Comparison of ENCODE assay signal across 9 cellular contexts in genomic region chr4:38190717-38191178, GRCh38.
DNase-seq lines count a peak whose midpoint lies in the region; ATAC-seq and TF ChIP-seq lines count a peak whose summit lies in the region.
"Had no signal": no experiment of that assay in that cellular context is flagged by ENCODE, and none has a peak within 500 bp of the region (broad histone marks: within the 10 kb centered on the region; RNA-seq: fewer than 3 reads in every experiment).

No MANE protein-coding gene starts in this region.

- 16 to 19% (median 18%) methylated on average over 4 of the region's 4 CpGs for WGBS in heart left ventricle, 4 donors

- peak; percentile 64 for DNase-seq in H4 (ENCODE audit: low spot score)
- DNase-seq in astrocyte of the hippocampus (ENCODE audit: low read depth, low spot score), result peak; percentile 87
- DNase-seq in heart left ventricle, result peak in 4 of 5 donors; percentile 65 to 79 (median 70)
- no peak for DNase-seq in MM.1S
- DNase-seq in NCI-H1048 (lab: John Stamatoyannopoulos, UW), result no peak
- DNase-seq in effector memory CD4-positive, alpha-beta T cell, result no peak
- DNase-seq in activated CD4-positive, alpha-beta memory T cell treated with anti-CD3 and anti-CD28 coated beads, Interleukin-2, amount 10 ng/mL, durations not matched to agents 7 days and 5 days, result no peak
- DNase-seq: activated T-cell treated with anti-CD3 and anti-CD28 coated beads, Interleukin-2, amount 50 U/mL, for 48 hours had no signal

- POLR2A ChIA-PET in activated CD4-positive, alpha-beta memory T cell treated with anti-CD3 and anti-CD28 coated beads, Interleukin-2, amount 10 ng/mL, durations not matched to agents 7 days and 5 days (lab: Charles Lee), result no interaction called here

- H3K4me3 Mint-ChIP-seq in activated CD4-positive, alpha-beta memory T cell treated with anti-CD3 and anti-CD28 coated beads, Interleukin-2, amount 10 ng/mL, durations not matched to agents 7 days and 5 days, result no peak overlapping the region

- no peaks in the 10 kb centered on the region for H4K20me1 ChIP-seq in MM.1S (ENCODE audit: insufficient read depth, low read length)

- no peaks in the 10 kb centered on the region for H3K36me3 Mint-ChIP-seq in activated CD4-positive, alpha-beta memory T cell treated with anti-CD3 and anti-CD28 coated beads, Interleukin-2, amount 10 ng/mL, durations not matched to agents 7 days and 5 days (ENCODE audit: low read depth)

- no peaks in the 10 kb centered on the region for H3K79me2 ChIP-seq in MM.1S (ENCODE audit: low read length)

- H3K4me1 Mint-ChIP-seq in activated CD4-positive, alpha-beta memory T cell treated with anti-CD3 and anti-CD28 coated beads, Interleukin-2, amount 10 ng/mL, durations not matched to agents 7 days and 5 days, result no peaks in the 10 kb centered on the region

- intact Hi-C loops in heart left ventricle (cut with DNase I), result loop anchor here in 2 of 10 donors (5.0 to 10.0 kb wide), 2 partner anchors 127 to 304 kb away; no protein-coding TSS in a partner anchor

- H3K4me3 ChIP-seq in heart left ventricle (no peak overlapping the region), skeletal muscle satellite cell (ENCODE audit: low read length) (no peak overlapping the region), MM.1S (ENCODE audit: low read length) (no peak overlapping the region)
- no peak overlapping the region for H3K4me3 ChIP-seq in effector memory CD4-positive, alpha-beta T cell (ENCODE audit: insufficient read depth, low read depth, low read length, poor library complexity, severe bottlenecking)

- no peak overlapping the region for H2AFZ ChIP-seq in MM.1S (ENCODE audit: low read length)

- H3K36me3 ChIP-seq in heart left ventricle (no peaks in the 10 kb centered on the region), skeletal muscle satellite cell (ENCODE audit: insufficient read depth, low read length) (no peaks in the 10 kb centered on the region), MM.1S (replicated peaks; ENCODE audit: insufficient read depth, low read length) (no peaks in the 10 kb centered on the region)
- no peaks in the 10 kb centered on the region for H3K36me3 ChIP-seq in effector memory CD4-positive, alpha-beta T cell (ENCODE audit: control insufficient read depth, insufficient read depth, low read length)

- peak; percentile 94 to 96 (median 96) for ATAC-seq in heart left ventricle

- H3K27ac Mint-ChIP-seq in activated CD4-positive, alpha-beta memory T cell treated with anti-CD3 and anti-CD28 coated beads, Interleukin-2, amount 10 ng/mL, durations not matched to agents 7 days and 5 days, result no peak overlapping the region

- H3K27me3 Mint-ChIP-seq in activated CD4-positive, alpha-beta memory T cell treated with anti-CD3 and anti-CD28 coated beads, Interleukin-2, amount 10 ng/mL, durations not matched to agents 7 days and 5 days, result peaks cover 32% of the 10 kb centered on the region

- no peaks in the 10 kb centered on the region for H3K9me3 Mint-ChIP-seq in activated CD4-positive, alpha-beta memory T cell treated with anti-CD3 and anti-CD28 coated beads, Interleukin-2, amount 10 ng/mL, durations not matched to agents 7 days and 5 days

- no peaks in the 10 kb centered on the region for H3F3A ChIP-seq in MM.1S (ENCODE audit: insufficient read depth, low read length)

- no peaks in the 10 kb centered on the region for H3K9me2 ChIP-seq in MM.1S (replicated peaks; ENCODE audit: insufficient read depth, low read length)

- CTCF ChIA-PET in activated CD4-positive, alpha-beta memory T cell treated with anti-CD3 and anti-CD28 coated beads, Interleukin-2, amount 10 ng/mL, durations not matched to agents 7 days and 5 days (lab: Charles Lee), result no interaction called here

- peak overlapping the region; percentile 48 for H3K4me2 ChIP-seq in skeletal muscle satellite cell (ENCODE audit: low read length)
- no peak overlapping the region for H3K4me2 ChIP-seq in MM.1S (ENCODE audit: low read depth, low read length)

- H3K27ac ChIP-seq in heart left ventricle, result peak overlapping the region; percentile 6 to 95 (median 82)
- H3K27ac ChIP-seq in MM.1S (ENCODE audit: low read length), result no peak overlapping the region
- no peak overlapping the region for H3K27ac ChIP-seq in effector memory CD4-positive, alpha-beta T cell (ENCODE audit: insufficient read depth, low read length, poor library complexity, severe bottlenecking)

- TF ChIP-seq CTCF in heart left ventricle (IDR thresholded peaks at IDR 0.05) (no peak), MM.1S (IDR thresholded peaks at IDR 0.05; ENCODE audit: low read length) (no peak)

- peaks cover 0 to 51% (median 14%) of the 10 kb centered on the region in 12 donors for H3K4me1 ChIP-seq in heart left ventricle
- H3K4me1 ChIP-seq in skeletal muscle satellite cell (ENCODE audit: control insufficient read depth, insufficient read depth, low read length), result peaks cover 28% of the 10 kb centered on the region
- H3K4me1 ChIP-seq in MM.1S (ENCODE audit: low read length), result no peaks in the 10 kb centered on the region
- no peaks in the 10 kb centered on the region for H3K4me1 ChIP-seq in effector memory CD4-positive, alpha-beta T cell (ENCODE audit: control insufficient read depth, insufficient read depth, low read length, poor library complexity, severe bottlenecking)

- no peak for TF ChIP-seq POLR2A in heart left ventricle (IDR thresholded peaks at IDR 0.05)

- H3K9ac ChIP-seq in skeletal muscle satellite cell (ENCODE audit: low read depth, low read length) (no peak overlapping the region), MM.1S (ENCODE audit: low read length) (no peak overlapping the region)

- peaks cover 0 to 6% (median 0%) of the 10 kb centered on the region in 12 donors for H3K9me3 ChIP-seq in heart left ventricle
- peaks cover 4% of the 10 kb centered on the region for H3K9me3 ChIP-seq in skeletal muscle satellite cell (replicated peaks; ENCODE audit: low read length)
- H3K9me3 ChIP-seq in MM.1S (replicated peaks; ENCODE audit: insufficient read depth, low read length), result no peaks in the 10 kb centered on the region
- no peaks in the 10 kb centered on the region for H3K9me3 ChIP-seq in effector memory CD4-positive, alpha-beta T cell (ENCODE audit: control insufficient read depth, low read length)

- H3K27me3 ChIP-seq in heart left ventricle (no peaks in the 10 kb centered on the region), skeletal muscle satellite cell (ENCODE audit: control insufficient read depth, insufficient read depth, low read length) (peaks cover 33% of the 10 kb centered on the region), MM.1S (replicated peaks; ENCODE audit: insufficient read depth, low read length) (no peaks in the 10 kb centered on the region)
- H3K27me3 ChIP-seq in effector memory CD4-positive, alpha-beta T cell (replicated peaks; ENCODE audit: control insufficient read depth, insufficient read depth, low read length, poor library complexity, severe bottlenecking), result no peaks in the 10 kb centered on the region

Comparison
In these comparisons a context has a peak if more than half of its experiments do, and no peak if none do; other contexts are left out.
1. DNase-seq: peak in H4 (single experiment), astrocyte of the hippocampus (single experiment) and heart left ventricle (4 of 5); none in MM.1S (single experiment), NCI-H1048 (single experiment), effector memory CD4-positive, alpha-beta T cell (0 of 3) and activated CD4-positive, alpha-beta memory T cell treated with anti-CD3 and anti-CD28 coated beads, Interleukin-2, amount 10 ng/mL, durations not matched to agents 7 days and 5 days (single experiment).
2. H3K27ac ChIP-seq: peak in heart left ventricle (12 of 12); none in MM.1S (single experiment) and effector memory CD4-positive, alpha-beta T cell (single experiment).